In genomic region chr1:234265861-234266260, GRCh38 we compare ENCODE assay signal across 16 cellular contexts.
A peak's percentile ranks its signal among the peaks of the same experiment; 100 is the strongest.
DNase-seq lines count a peak whose midpoint lies in the region; ATAC-seq and TF ChIP-seq lines count a peak whose summit lies in the region.
"Had no signal": no experiment of that assay in that cellular context is flagged by ENCODE, and none has a peak within 500 bp of the region (broad histone marks: within the 10 kb centered on the region; RNA-seq: fewer than 3 reads in every experiment).

No MANE protein-coding gene starts in this region.

- peaks cover 12% of the 10 kb centered on the region for H3K4me1 ChIP-seq in endodermal cell (ENCODE audit: control insufficient read depth, insufficient read depth, low read length)

- H3K9ac ChIP-seq in endodermal cell (ENCODE audit: extremely low read depth, low read length, poor library complexity, severe bottlenecking) = no peak overlapping the region

- H3K9me3 Mint-ChIP-seq in activated naive CD4-positive, alpha-beta T cell treated with anti-CD3 and anti-CD28 coated beads, Interleukin-2, amount 50 U/mL, for 24 hours = no peaks in the 10 kb centered on the region
- H3K9me3 Mint-ChIP-seq in activated naive CD4-positive, alpha-beta T cell treated with anti-CD3 and anti-CD28 coated beads, Interleukin-2, amount 50 U/mL, for 72 hours = peaks cover 4% of the 10 kb centered on the region in 2 donors
- H3K9me3 Mint-ChIP-seq in endodermal cell = peaks cover 15% of the 10 kb centered on the region
- no peaks in the 10 kb centered on the region for H3K9me3 Mint-ChIP-seq in stimulated activated naive B cell treated with anti-CD40 and anti-IgM and Interleukin-4, amounts not matched to agents 10 μg/mL and 1 μg/mL and 100 μg/mL, for 72 hours

- H3K27me3 ChIP-seq in endodermal cell (ENCODE audit: control insufficient read depth, insufficient read depth, low read length, poor library complexity, severe bottlenecking) = no peaks in the 10 kb centered on the region

- TF ChIP-seq CTCF in endodermal cell (conservative IDR thresholded peaks at IDR 0.05) = peak; percentile 15

- H3K27ac ChIP-seq in endodermal cell (ENCODE audit: low read depth, low read length) = no peak overlapping the region
- H3K27ac ChIP-seq: PC-9 had no signal

- DNase-seq in activated naive CD4-positive, alpha-beta T cell treated with anti-CD3 and anti-CD28 coated beads, Interleukin-2, amount 50 U/mL, for 72 hours (ENCODE audit: low spot score in 2 of 2) = no peak
- DNase-seq in NCI-H345 treated with DMSO at 0.1 percent for 48 hours (lab: John Stamatoyannopoulos, UW; ENCODE audit: unreplicated experiment) = peak; percentile 17
- no peak for DNase-seq in endodermal cell
- no peak for DNase-seq in stimulated activated naive B cell treated with anti-CD40 and anti-IgM and Interleukin-4, amounts not matched to agents 10 μg/mL and 1 μg/mL and 100 μg/mL, for 72 hours
- no peak for DNase-seq in NCI-H446 (lab: John Stamatoyannopoulos, UW)
- DNase-seq in NCI-H2107 treated with DMSO at 0.1 percent for 48 hours (lab: John Stamatoyannopoulos, UW; ENCODE audit: unreplicated experiment) = no peak
- DNase-seq: 8988T, COR-L47, DMS 273 treated with DMSO at 0.1 percent for 48 hours, NCI-H1417, NCI-H187, NCI-H2171, PC-9 had no signal

- no peaks in the 10 kb centered on the region for H3K27me3 Mint-ChIP-seq in activated naive CD4-positive, alpha-beta T cell treated with anti-CD3 and anti-CD28 coated beads, Interleukin-2, amount 50 U/mL, for 24 hours
- H3K27me3 Mint-ChIP-seq in endodermal cell (ENCODE audit: insufficient read depth) = no peaks in the 10 kb centered on the region
- peaks cover 11 to 20% of the 10 kb centered on the region in 2 donors for H3K27me3 Mint-ChIP-seq in stimulated activated naive B cell treated with anti-CD40 and anti-IgM and Interleukin-4, amounts not matched to agents 10 μg/mL and 1 μg/mL and 100 μg/mL, for 72 hours

- H3K36me3 Mint-ChIP-seq in activated naive CD4-positive, alpha-beta T cell treated with anti-CD3 and anti-CD28 coated beads, Interleukin-2, amount 50 U/mL, for 24 hours = peaks cover 4% of the 10 kb centered on the region
- peaks cover 0 to 12% of the 10 kb centered on the region in 2 donors for H3K36me3 Mint-ChIP-seq in activated naive CD4-positive, alpha-beta T cell treated with anti-CD3 and anti-CD28 coated beads, Interleukin-2, amount 50 U/mL, for 72 hours
- peaks cover 26% of the 10 kb centered on the region for H3K36me3 Mint-ChIP-seq in endodermal cell (ENCODE audit: low read depth)
- H3K36me3 Mint-ChIP-seq in stimulated activated naive B cell treated with anti-CD40 and anti-IgM and Interleukin-4, amounts not matched to agents 10 μg/mL and 1 μg/mL and 100 μg/mL, for 72 hours = no peaks in the 10 kb centered on the region
- H3K36me3 Mint-ChIP-seq: CD14-positive monocyte had no signal

- no peak for ATAC-seq in activated naive CD4-positive, alpha-beta T cell treated with anti-CD3 and anti-CD28 coated beads, Interleukin-2, amount 50 U/mL, for 72 hours
- ATAC-seq in stimulated activated naive B cell treated with anti-CD40 and anti-IgM and Interleukin-4, amounts not matched to agents 10 μg/mL and 1 μg/mL and 100 μg/mL, for 72 hours (replicated peaks) = no peak
- ATAC-seq in GM21360 (IDR thresholded peaks at IDR 0.05; ENCODE audit: unreplicated experiment) = no peak

- H3K4me3 Mint-ChIP-seq in activated naive CD4-positive, alpha-beta T cell treated with anti-CD3 and anti-CD28 coated beads, Interleukin-2, amount 50 U/mL, for 24 hours = no peak overlapping the region
- H3K4me3 Mint-ChIP-seq in endodermal cell = no peak overlapping the region
- H3K4me3 Mint-ChIP-seq in stimulated activated naive B cell treated with anti-CD40 and anti-IgM and Interleukin-4, amounts not matched to agents 10 μg/mL and 1 μg/mL and 100 μg/mL, for 72 hours = no peak overlapping the region
- H3K4me3 Mint-ChIP-seq: CD14-positive monocyte had no signal

- peaks cover 6% of the 10 kb centered on the region for H3K9me3 ChIP-seq in endodermal cell (ENCODE audit: control insufficient read depth, low read length)

- peak overlapping the region; percentile 26 for H3K27ac Mint-ChIP-seq in activated naive CD4-positive, alpha-beta T cell treated with anti-CD3 and anti-CD28 coated beads, Interleukin-2, amount 50 U/mL, for 24 hours
- no peak overlapping the region for H3K27ac Mint-ChIP-seq in activated naive CD4-positive, alpha-beta T cell treated with anti-CD3 and anti-CD28 coated beads, Interleukin-2, amount 50 U/mL, for 72 hours
- H3K27ac Mint-ChIP-seq in endodermal cell = peak overlapping the region; percentile 37
- H3K27ac Mint-ChIP-seq in stimulated activated naive B cell treated with anti-CD40 and anti-IgM and Interleukin-4, amounts not matched to agents 10 μg/mL and 1 μg/mL and 100 μg/mL, for 72 hours = peak overlapping the region; percentile 62
- H3K27ac Mint-ChIP-seq: CD14-positive monocyte had no signal

- H3K4me1 Mint-ChIP-seq in activated naive CD4-positive, alpha-beta T cell treated with anti-CD3 and anti-CD28 coated beads, Interleukin-2, amount 50 U/mL, for 24 hours = peaks cover 26% of the 10 kb centered on the region
- H3K4me1 Mint-ChIP-seq in endodermal cell = peaks cover 34% of the 10 kb centered on the region
- no peaks in the 10 kb centered on the region for H3K4me1 Mint-ChIP-seq in stimulated activated naive B cell treated with anti-CD40 and anti-IgM and Interleukin-4, amounts not matched to agents 10 μg/mL and 1 μg/mL and 100 μg/mL, for 72 hours

- peaks cover 4% of the 10 kb centered on the region for H3K36me3 ChIP-seq in endodermal cell (ENCODE audit: control insufficient read depth, insufficient read depth, low read length)

- no peak overlapping the region for H3K4me3 ChIP-seq in endodermal cell (ENCODE audit: low read length)
- H3K4me3 ChIP-seq: PC-9 had no signal

- 62 to 68% methylated on average over 1 of the region's 1 CpG for WGBS in endodermal cell (ENCODE audit: insufficient coverage in 1 of 2, insufficient read length in 1 of 2), 2 experiments

Comparison
In these comparisons a context has a peak if more than half of its experiments do, and no peak if none do; other contexts are left out.
1. H3K27ac Mint-ChIP-seq: peak in activated naive CD4-positive, alpha-beta T cell treated with anti-CD3 and anti-CD28 coated beads, Interleukin-2, amount 50 U/mL, for 24 hours (single experiment), endodermal cell (single experiment) and stimulated activated naive B cell treated with anti-CD40 and anti-IgM and Interleukin-4, amounts not matched to agents 10 μg/mL and 1 μg/mL and 100 μg/mL, for 72 hours (single experiment); none in activated naive CD4-positive, alpha-beta T cell treated with anti-CD3 and anti-CD28 coated beads, Interleukin-2, amount 50 U/mL, for 72 hours (0 of 2).